In the genomic region with DNA sequence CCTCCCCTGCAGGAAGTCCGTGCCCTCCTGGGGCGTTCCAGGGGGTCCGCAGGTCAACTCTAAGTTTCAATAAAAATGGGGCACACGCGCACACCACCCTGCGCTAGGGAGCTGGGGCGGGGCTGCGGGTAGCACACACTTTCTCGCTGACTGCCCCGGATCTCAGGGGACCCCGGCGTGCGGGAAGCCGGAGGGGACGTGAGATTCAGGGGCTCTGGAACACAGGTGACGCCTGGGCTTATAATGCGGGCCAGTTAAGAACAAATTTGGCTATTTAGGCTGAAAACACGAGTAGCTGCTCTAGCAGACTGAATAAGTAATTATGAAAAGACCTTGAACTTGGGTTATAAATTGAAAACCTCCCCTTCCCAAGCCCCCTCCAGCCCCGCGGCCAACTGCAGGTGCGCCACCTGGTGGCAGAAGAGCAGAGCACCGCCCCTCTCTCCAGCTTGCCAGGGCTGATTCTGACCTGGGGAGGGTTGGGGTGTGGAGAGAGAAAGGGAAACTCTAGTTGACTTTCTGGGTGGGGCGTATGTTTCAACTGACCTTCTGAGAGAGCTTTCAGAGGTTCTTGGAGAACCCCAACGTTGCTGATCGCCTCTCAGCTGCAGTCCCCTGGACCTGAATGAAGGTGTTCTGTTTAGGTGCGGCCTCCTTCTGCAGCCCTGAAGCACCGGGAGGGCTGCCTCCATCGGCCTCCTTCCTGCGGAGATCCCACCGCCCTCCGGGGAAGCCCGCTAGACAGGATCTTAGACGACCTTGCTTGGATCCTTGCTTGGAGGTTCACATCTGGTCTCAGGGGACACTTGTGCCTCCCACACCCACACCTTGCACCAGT, we compare ENCODE assay signal across 8 cellular contexts.
A peak's percentile ranks its signal among the peaks of the same experiment; 100 is the strongest.
DNase-seq lines count a peak whose midpoint lies in the region; ATAC-seq and TF ChIP-seq lines count a peak whose summit lies in the region.

No MANE protein-coding gene starts in this region.

- DNase-seq in Right ventricle myocardium inferior (ENCODE audit: missing footprints) (no peak), cardiac septum (ENCODE audit: low spot score) (no peak), iPS-NIHi7 (ENCODE audit: extremely low spot score) (peak; percentile 84)
- peak; percentile 61 for DNase-seq in activated naive CD8-positive, alpha-beta T cell treated with anti-CD3 and anti-CD28 coated beads, Interleukin-2, amount 50 U/mL, for 24 hours
- peak; percentile 58 to 59 for DNase-seq in stimulated activated CD4-positive, alpha-beta T cell treated with anti-CD3 and anti-CD28 coated beads, Interleukin-2, amount 100 ng/mL, for 48 hours

- H3K4me1 Mint-ChIP-seq in activated naive CD8-positive, alpha-beta T cell treated with anti-CD3 and anti-CD28 coated beads, Interleukin-2, amount 50 U/mL, for 24 hours = peaks cover 7% of the 10 kb centered on the region

- peak overlapping the region; percentile 60 for H3K4me3 Mint-ChIP-seq in activated naive CD8-positive, alpha-beta T cell treated with anti-CD3 and anti-CD28 coated beads, Interleukin-2, amount 50 U/mL, for 24 hours

- H3K36me3 Mint-ChIP-seq in activated naive CD8-positive, alpha-beta T cell treated with anti-CD3 and anti-CD28 coated beads, Interleukin-2, amount 50 U/mL, for 24 hours (ENCODE audit: low read depth) = no peaks in the 10 kb centered on the region

- H3K27ac Mint-ChIP-seq in activated naive CD8-positive, alpha-beta T cell treated with anti-CD3 and anti-CD28 coated beads, Interleukin-2, amount 50 U/mL, for 24 hours = no peak overlapping the region

- ATAC-seq in Right ventricle myocardium inferior = peak; percentile 58
- peak; percentile 61 for ATAC-seq in HG03439 (IDR thresholded peaks at IDR 0.05; ENCODE audit: unreplicated experiment)
- ATAC-seq in SK-N-SH treated with all-trans-retinoic acid at 6 μM for 48 hours = peak; percentile 89
- ATAC-seq in activated naive CD8-positive, alpha-beta T cell treated with anti-CD3 and anti-CD28 coated beads, Interleukin-2, amount 50 U/mL, for 24 hours = peak; percentile 78
- ATAC-seq in HG03135 (IDR thresholded peaks at IDR 0.05; ENCODE audit: unreplicated experiment) = no peak

- peaks cover 22% of the 10 kb centered on the region for H3K27me3 Mint-ChIP-seq in activated naive CD8-positive, alpha-beta T cell treated with anti-CD3 and anti-CD28 coated beads, Interleukin-2, amount 50 U/mL, for 24 hours

- H3K9me3 Mint-ChIP-seq in activated naive CD8-positive, alpha-beta T cell treated with anti-CD3 and anti-CD28 coated beads, Interleukin-2, amount 50 U/mL, for 24 hours = no peaks in the 10 kb centered on the region

- intact Hi-C loops in Right ventricle myocardium inferior (cut with DNase I) (no loop called here), cardiac septum (cut with DNase I) (no loop called here)

TF ChIP-seq in SK-N-SH treated with all-trans-retinoic acid at 6 μM for 48 hours, 23 proteins besides CTCF, POLR2A, EP300 and RAD21:
- TF ChIP-seq TCF4 (CRISPR knock-in tag; IDR thresholded peaks at IDR 0.05; ENCODE audit: borderline replicate concordance) (no peak), SNAI2 (CRISPR knock-in tag; IDR thresholded peaks at IDR 0.05) (no peak), RARB (CRISPR knock-in tag; IDR thresholded peaks at IDR 0.05) (no peak), GLIS3 (CRISPR knock-in tag; IDR thresholded peaks at IDR 0.05) (no peak), CSDC2 (CRISPR knock-in tag; IDR thresholded peaks at IDR 0.05) (no peak), ZFP30 (CRISPR knock-in tag; IDR thresholded peaks at IDR 0.05) (no peak), OSR1 (CRISPR knock-in tag; IDR thresholded peaks at IDR 0.05) (no peak), ESRRG (CRISPR knock-in tag; IDR thresholded peaks at IDR 0.05) (no peak), ZFP3 (CRISPR knock-in tag; IDR thresholded peaks at IDR 0.05) (no peak), ISL1 (CRISPR knock-in tag; IDR thresholded peaks at IDR 0.05) (no peak), ZC3H10 (CRISPR knock-in tag; IDR thresholded peaks at IDR 0.05) (no peak), TOX (CRISPR knock-in tag; IDR thresholded peaks at IDR 0.05; ENCODE audit: borderline replicate concordance) (no peak)
- TF ChIP-seq, protein P1, sequence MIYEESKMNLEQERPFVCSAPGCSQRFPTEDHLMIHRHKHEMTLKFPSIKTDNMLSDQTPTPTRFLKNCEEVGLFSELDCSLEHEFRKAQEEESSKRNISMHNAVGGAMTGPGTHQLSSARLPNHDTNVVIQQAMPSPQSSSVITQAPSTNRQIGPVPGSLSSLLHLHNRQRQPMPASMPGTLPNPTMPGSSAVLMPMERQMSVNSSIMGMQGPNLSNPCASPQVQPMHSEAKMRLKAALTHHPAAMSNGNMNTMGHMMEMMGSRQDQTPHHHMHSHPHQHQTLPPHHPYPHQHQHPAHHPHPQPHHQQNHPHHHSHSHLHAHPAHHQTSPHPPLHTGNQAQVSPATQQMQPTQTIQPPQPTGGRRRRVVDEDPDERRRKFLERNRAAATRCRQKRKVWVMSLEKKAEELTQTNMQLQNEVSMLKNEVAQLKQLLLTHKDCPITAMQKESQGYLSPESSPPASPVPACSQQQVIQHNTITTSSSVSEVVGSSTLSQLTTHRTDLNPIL (CRISPR knock-in tag; IDR thresholded peaks at IDR 0.05; ENCODE audit: low read depth) = no peak

Comparison
In these comparisons a context has a peak if more than half of its experiments do, and no peak if none do; other contexts are left out.
1. DNase-seq: peak in activated naive CD8-positive, alpha-beta T cell treated with anti-CD3 and anti-CD28 coated beads, Interleukin-2, amount 50 U/mL, for 24 hours (single experiment), iPS-NIHi7 (single experiment) and stimulated activated CD4-positive, alpha-beta T cell treated with anti-CD3 and anti-CD28 coated beads, Interleukin-2, amount 100 ng/mL, for 48 hours (2 of 2); none in Right ventricle myocardium inferior (single experiment) and cardiac septum (single experiment).